Comparison of ENCODE assay signal across 13 cellular contexts in genomic region chr9:127788337-127789011, GRCh38. TPM values are rescaled to one million over a fixed set of nuclear protein-coding genes. Genes with fewer than 3 reads are reported as not detected.
DNase-seq lines count a peak whose midpoint lies in the region; ATAC-seq and TF ChIP-seq lines count a peak whose summit lies in the region.
"Had no signal": no experiment of that assay in that cellular context is flagged by ENCODE, and none has a peak within 500 bp of the region (broad histone marks: within the 10 kb centered on the region; RNA-seq: fewer than 3 reads in every experiment).

No MANE protein-coding gene starts in this region.

- peak; percentile 68 for DNase-seq in activated T-cell treated with anti-CD3 and anti-CD28 coated beads for 24 hours (ENCODE audit: low read depth)
- DNase-seq in activated T-cell treated with anti-CD3 and anti-CD28 coated beads for 4 hours: no peak
- DNase-seq in activated T-helper 2 cell treated with anti-CD3 and anti-CD28 coated beads, Interferon-gamma antibody, Interleukin-2, Interleukin-4, amounts not matched to agents 10 μg/mL and 5 μg/mL and 100 μg/mL, durations not matched to agents 14 hours and 24 hours and 36 hours (ENCODE audit: low spot score): no peak
- DNase-seq in neural crest cell (ENCODE audit: low read depth, low spot score): no peak
- no peak for DNase-seq in EL
- DNase-seq in WTC11 (ENCODE audit: low spot score): no peak
- no peak for DNase-seq in thyroid gland
- DNase-seq: Calu3, H9, SIG-M5 had no signal

- POLR2A ChIA-PET in WTC11 (lab: Charles Lee): no interaction called here

- peaks cover 8 to 26% of the 10 kb centered on the region in 2 donors for H3K4me1 ChIP-seq in thyroid gland

- CTCF ChIA-PET in WTC11 (lab: Charles Lee): interaction anchor here (1.0 to 1.3 kb wide), 2 partner anchors 25 to 54 kb away, joined by 3 read pairs; partner anchors contain the start of gene TOR2A

- no peak for TF ChIP-seq POLR2A in thyroid gland (IDR thresholded peaks at IDR 0.05)

- no peaks in the 10 kb centered on the region for H3K9me3 Mint-ChIP-seq in activated T-helper 2 cell treated with anti-CD3 and anti-CD28 coated beads, Interferon-gamma antibody, Interleukin-2, Interleukin-4, amounts not matched to agents 10 μg/mL and 5 μg/mL and 100 μg/mL, durations not matched to agents 14 hours and 24 hours and 36 hours
- H3K9me3 Mint-ChIP-seq in neural crest cell (no peaks in the 10 kb centered on the region), WTC11 (no peaks in the 10 kb centered on the region)
- H3K9me3 Mint-ChIP-seq in stimulated activated memory B cell treated with anti-CD40 and anti-IgM and Interleukin-4, amounts not matched to agents 10 μg/mL and 1 μg/mL and 100 μg/mL, for 72 hours: no peaks in the 10 kb centered on the region
- H3K9me3 Mint-ChIP-seq: brain, H9 had no signal

- no peaks in the 10 kb centered on the region for H3K9me3 ChIP-seq in thyroid gland
- H3K9me3 ChIP-seq: A549 had no signal

- no peak for ATAC-seq in stimulated activated memory B cell treated with anti-CD40 and anti-IgM and Interleukin-4, amounts not matched to agents 10 μg/mL and 1 μg/mL and 100 μg/mL, for 72 hours
- no peak for ATAC-seq in WTC11
- ATAC-seq: A549 had no signal

- H3K4me1 Mint-ChIP-seq in activated T-helper 2 cell treated with anti-CD3 and anti-CD28 coated beads, Interferon-gamma antibody, Interleukin-2, Interleukin-4, amounts not matched to agents 10 μg/mL and 5 μg/mL and 100 μg/mL, durations not matched to agents 14 hours and 24 hours and 36 hours (ENCODE audit: low read depth): peaks cover 39% of the 10 kb centered on the region
- H3K4me1 Mint-ChIP-seq in neural crest cell (peaks cover 22% of the 10 kb centered on the region), WTC11 (peaks cover 26% of the 10 kb centered on the region)
- H3K4me1 Mint-ChIP-seq in stimulated activated memory B cell treated with anti-CD40 and anti-IgM and Interleukin-4, amounts not matched to agents 10 μg/mL and 1 μg/mL and 100 μg/mL, for 72 hours: peaks cover 61% of the 10 kb centered on the region

- TF ChIP-seq CTCF in neural crest cell (conservative IDR thresholded peaks at IDR 0.05) (no peak), WTC11 (IDR thresholded peaks at IDR 0.05) (no peak), thyroid gland (IDR thresholded peaks at IDR 0.05) (no peak)

- peak overlapping the region; percentile 55 for H3K27ac Mint-ChIP-seq in activated T-helper 2 cell treated with anti-CD3 and anti-CD28 coated beads, Interferon-gamma antibody, Interleukin-2, Interleukin-4, amounts not matched to agents 10 μg/mL and 5 μg/mL and 100 μg/mL, durations not matched to agents 14 hours and 24 hours and 36 hours
- H3K27ac Mint-ChIP-seq in neural crest cell (ENCODE audit: unreplicated experiment) (no peak overlapping the region), WTC11 (no peak overlapping the region)
- H3K27ac Mint-ChIP-seq in stimulated activated memory B cell treated with anti-CD40 and anti-IgM and Interleukin-4, amounts not matched to agents 10 μg/mL and 1 μg/mL and 100 μg/mL, for 72 hours: peak overlapping the region; percentile 48

- H3K27me3 ChIP-seq in thyroid gland: no peaks in the 10 kb centered on the region

- 90 to 93% methylated on average over 18 to 19 of the region's 26 CpGs for WGBS in thyroid gland, 2 donors

- peak overlapping the region; percentile 10 for H3K4me3 Mint-ChIP-seq in activated T-helper 2 cell treated with anti-CD3 and anti-CD28 coated beads, Interferon-gamma antibody, Interleukin-2, Interleukin-4, amounts not matched to agents 10 μg/mL and 5 μg/mL and 100 μg/mL, durations not matched to agents 14 hours and 24 hours and 36 hours (ENCODE audit: low read depth)
- H3K4me3 Mint-ChIP-seq in neural crest cell (peak overlapping the region; percentile 59), WTC11 (no peak overlapping the region)
- peak overlapping the region; percentile 15 for H3K4me3 Mint-ChIP-seq in stimulated activated memory B cell treated with anti-CD40 and anti-IgM and Interleukin-4, amounts not matched to agents 10 μg/mL and 1 μg/mL and 100 μg/mL, for 72 hours

- intact Hi-C loops in activated T-helper 2 cell treated with anti-CD3 and anti-CD28 coated beads, Interferon-gamma antibody, Interleukin-2, Interleukin-4, amounts not matched to agents 10 μg/mL and 5 μg/mL and 100 μg/mL, durations not matched to agents 14 hours and 24 hours and 36 hours (cut with micrococcal nuclease): loop anchor here (5.0 kb wide), 2 partner anchors 129 to 244 kb away; partner anchors contain the start of gene ST6GALNAC4
- intact Hi-C loops in thyroid gland (cut with DNase I): loop anchor here (5.0 to 10.0 kb wide), 2 partner anchors 76 to 139 kb away; no protein-coding TSS in a partner anchor

- peaks cover 47 to 54% of the 10 kb centered on the region in 2 donors for H3K36me3 ChIP-seq in thyroid gland

- H3K27me3 Mint-ChIP-seq in activated T-helper 2 cell treated with anti-CD3 and anti-CD28 coated beads, Interferon-gamma antibody, Interleukin-2, Interleukin-4, amounts not matched to agents 10 μg/mL and 5 μg/mL and 100 μg/mL, durations not matched to agents 14 hours and 24 hours and 36 hours (ENCODE audit: low read depth): no peaks in the 10 kb centered on the region
- H3K27me3 Mint-ChIP-seq in neural crest cell (ENCODE audit: low read depth) (peaks cover 2% of the 10 kb centered on the region), WTC11 (ENCODE audit: low read depth) (no peaks in the 10 kb centered on the region)
- no peaks in the 10 kb centered on the region for H3K27me3 Mint-ChIP-seq in stimulated activated memory B cell treated with anti-CD40 and anti-IgM and Interleukin-4, amounts not matched to agents 10 μg/mL and 1 μg/mL and 100 μg/mL, for 72 hours

- no peak overlapping the region for H3K4me3 ChIP-seq in thyroid gland (replicated peaks in 1 of 3)
- H3K4me3 ChIP-seq: A549 had no signal

- H3K27ac ChIP-seq in thyroid gland: no peak overlapping the region
- H3K27ac ChIP-seq: A549 had no signal

- peaks cover 62% of the 10 kb centered on the region for H3K36me3 Mint-ChIP-seq in activated T-helper 2 cell treated with anti-CD3 and anti-CD28 coated beads, Interferon-gamma antibody, Interleukin-2, Interleukin-4, amounts not matched to agents 10 μg/mL and 5 μg/mL and 100 μg/mL, durations not matched to agents 14 hours and 24 hours and 36 hours (ENCODE audit: low read depth)
- H3K36me3 Mint-ChIP-seq in neural crest cell (ENCODE audit: low read depth) (peaks cover 16% of the 10 kb centered on the region), WTC11 (peaks cover 53% of the 10 kb centered on the region)
- peaks cover 50% of the 10 kb centered on the region for H3K36me3 Mint-ChIP-seq in stimulated activated memory B cell treated with anti-CD40 and anti-IgM and Interleukin-4, amounts not matched to agents 10 μg/mL and 1 μg/mL and 100 μg/mL, for 72 hours

TF ChIP-seq in WTC11, 78 proteins besides CTCF, POLR2A, EP300 and RAD21 (continues in another document):
- TF ChIP-seq SOX15 (CRISPR knock-in tag; IDR thresholded peaks at IDR 0.05) (no peak), CREM (CRISPR knock-in tag; IDR thresholded peaks at IDR 0.05) (no peak), E2F5 (CRISPR knock-in tag; IDR thresholded peaks at IDR 0.05) (no peak), ESRRA (CRISPR knock-in tag; IDR thresholded peaks at IDR 0.05; ENCODE audit: borderline replicate concordance) (no peak), ATF6 (CRISPR knock-in tag; IDR thresholded peaks at IDR 0.05) (no peak)

RNA-seq across cellular contexts. Expression of gene CDK9, which starts 2.6 kb away (rescaled TPM):
- total RNA-seq in activated T-helper 2 cell treated with anti-CD3 and anti-CD28 coated beads, Interferon-gamma antibody, Interleukin-2, Interleukin-4, amounts not matched to agents 10 μg/mL and 5 μg/mL and 100 μg/mL, durations not matched to agents 14 hours and 24 hours and 36 hours: 98.1 and 99.8 TPM in 2 replicates
- total RNA-seq in neural crest cell (77.0 and 84.8 TPM in 2 replicates), WTC11 (2021) (106 to 111 TPM (median 107 TPM) in 3 replicates), thyroid gland (10 to 100 TPM; 47.5 to 85.2 (median 78.3) TPM)

RNA-seq across cellular contexts. Expression of gene SH2D3C, which starts 10.0 kb away (rescaled TPM):
- total RNA-seq in activated T-helper 2 cell treated with anti-CD3 and anti-CD28 coated beads, Interferon-gamma antibody, Interleukin-2, Interleukin-4, amounts not matched to agents 10 μg/mL and 5 μg/mL and 100 μg/mL, durations not matched to agents 14 hours and 24 hours and 36 hours: 23.6 and 25.1 TPM in 2 replicates
- total RNA-seq in neural crest cell (6.0 and 7.2 TPM in 2 replicates), WTC11 (2021) (3.3 to 5.4 TPM (median 3.4 TPM) in 3 replicates), thyroid gland (10 to 100 TPM; 10.0 to 24.9 (median 18.2) TPM)
- total RNA-seq: Calu3 had no signal

RNA-seq across cellular contexts. Expression of gene FPGS, which starts 14.2 kb away (rescaled TPM):
- total RNA-seq in activated T-helper 2 cell treated with anti-CD3 and anti-CD28 coated beads, Interferon-gamma antibody, Interleukin-2, Interleukin-4, amounts not matched to agents 10 μg/mL and 5 μg/mL and 100 μg/mL, durations not matched to agents 14 hours and 24 hours and 36 hours: 116 and 137 TPM in 2 replicates
- 64.6 and 69.9 TPM in 2 replicates for total RNA-seq in neural crest cell
- total RNA-seq in WTC11 (2021): 67.7 to 81.7 TPM (median 69.3 TPM) in 3 replicates
- total RNA-seq in thyroid gland: 10 to 100 TPM; 58.5 to 78.0 (median 62.1) TPM

RNA-seq across cellular contexts. Expression of gene TOR2A, which starts 53.4 kb away (rescaled TPM):
- total RNA-seq in activated T-helper 2 cell treated with anti-CD3 and anti-CD28 coated beads, Interferon-gamma antibody, Interleukin-2, Interleukin-4, amounts not matched to agents 10 μg/mL and 5 μg/mL and 100 μg/mL, durations not matched to agents 14 hours and 24 hours and 36 hours: 20.2 and 20.6 TPM in 2 replicates
- total RNA-seq in neural crest cell (25.7 and 27.4 TPM in 2 replicates), WTC11 (2021) (14.4 to 19.4 TPM (median 16.6 TPM) in 3 replicates), thyroid gland (10 to 100 TPM in 3 of 4 donors, 1 to 10 TPM in 1; 8.9 to 23.1 (median 14.2) TPM)

Comparison
In these comparisons a context has a peak if more than half of its experiments do, and no peak if none do; other contexts are left out.
1. H3K27ac Mint-ChIP-seq: peak in activated T-helper 2 cell treated with anti-CD3 and anti-CD28 coated beads, Interferon-gamma antibody, Interleukin-2, Interleukin-4, amounts not matched to agents 10 μg/mL and 5 μg/mL and 100 μg/mL, durations not matched to agents 14 hours and 24 hours and 36 hours (single experiment) and stimulated activated memory B cell treated with anti-CD40 and anti-IgM and Interleukin-4, amounts not matched to agents 10 μg/mL and 1 μg/mL and 100 μg/mL, for 72 hours (single experiment); none in neural crest cell (single experiment) and WTC11 (single experiment).